ENCODE assay signal across 9 cellular contexts in genomic region chr3:13189639-13190375, GRCh38.
DNase-seq lines count a peak whose midpoint lies in the region; ATAC-seq and TF ChIP-seq lines count a peak whose summit lies in the region.
"Had no signal": no experiment of that assay in that cellular context is flagged by ENCODE, and none has a peak within 500 bp of the region (broad histone marks: within the 10 kb centered on the region; RNA-seq: fewer than 3 reads in every experiment).

No MANE protein-coding gene starts in this region.

- peaks cover 9 to 57% of the 10 kb centered on the region in 2 donors for H3K27me3 Mint-ChIP-seq in CD8-positive, alpha-beta memory T cell
- peaks cover 4% of the 10 kb centered on the region for H3K27me3 Mint-ChIP-seq in activated naive CD8-positive, alpha-beta T cell treated with anti-CD3 and anti-CD28 coated beads, Interleukin-2, amount 50 U/mL, for 24 hours

- H3K4me3 ChIP-seq in CD8-positive, alpha-beta memory T cell (ENCODE audit: low read length), result no peak overlapping the region
- no peak overlapping the region for H3K4me3 ChIP-seq in mesodermal cell (ENCODE audit: extremely low read depth, insufficient read depth, low read length, poor library complexity, severe bottlenecking)
- no peak overlapping the region for H3K4me3 ChIP-seq in BE2C (ENCODE audit: low read depth, low read length)

- H3K27ac ChIP-seq in CD8-positive, alpha-beta memory T cell (ENCODE audit: low read depth, low read length), result no peak overlapping the region
- H3K27ac ChIP-seq in mesodermal cell (ENCODE audit: low read depth, low read length, severe bottlenecking), result peak overlapping the region; percentile 64

- no peak for TF ChIP-seq CTCF in BE2C (IDR thresholded peaks at IDR 0.05; ENCODE audit: low read depth, low read length)

- peak overlapping the region in 7 of 8 donors; percentile 22 to 98 (median 92) for H3K27ac Mint-ChIP-seq in CD8-positive, alpha-beta memory T cell
- no peak overlapping the region for H3K27ac Mint-ChIP-seq in activated naive CD8-positive, alpha-beta T cell treated with anti-CD3 and anti-CD28 coated beads, Interleukin-2, amount 50 U/mL, for 24 hours

- 71 to 85% methylated on average over 4 to 10 of the region's 11 CpGs for WGBS in mesodermal cell (ENCODE audit: insufficient coverage in 2 of 2), 2 experiments

- H3K4me1 Mint-ChIP-seq in CD8-positive, alpha-beta memory T cell, result peaks cover 11 to 28% (median 25%) of the 10 kb centered on the region in 3 donors
- H3K4me1 Mint-ChIP-seq in activated naive CD8-positive, alpha-beta T cell treated with anti-CD3 and anti-CD28 coated beads, Interleukin-2, amount 50 U/mL, for 24 hours, result peaks cover 14% of the 10 kb centered on the region

- CTCF ChIA-PET in CD8-positive, alpha-beta memory T cell (lab: Charles Lee), result no interaction called here

- peak; percentile 67 for ATAC-seq in activated naive CD8-positive, alpha-beta T cell treated with anti-CD3 and anti-CD28 coated beads, Interleukin-2, amount 50 U/mL, for 24 hours
- ATAC-seq in HG03045 (IDR thresholded peaks at IDR 0.05; ENCODE audit: unreplicated experiment), result no peak

- H3K4me3 Mint-ChIP-seq in CD8-positive, alpha-beta memory T cell, result peak overlapping the region in 6 of 7 donors; percentile 38 to 90 (median 69)
- no peak overlapping the region for H3K4me3 Mint-ChIP-seq in activated naive CD8-positive, alpha-beta T cell treated with anti-CD3 and anti-CD28 coated beads, Interleukin-2, amount 50 U/mL, for 24 hours

- peaks cover 0 to 8% (median 4%) of the 10 kb centered on the region in 3 donors for H3K36me3 Mint-ChIP-seq in CD8-positive, alpha-beta memory T cell
- H3K36me3 Mint-ChIP-seq in activated naive CD8-positive, alpha-beta T cell treated with anti-CD3 and anti-CD28 coated beads, Interleukin-2, amount 50 U/mL, for 24 hours (ENCODE audit: low read depth), result no peaks in the 10 kb centered on the region

- H3K27me3 ChIP-seq in CD8-positive, alpha-beta memory T cell (ENCODE audit: insufficient read depth, low read length, poor library complexity, severe bottlenecking), result no peaks in the 10 kb centered on the region
- H3K27me3 ChIP-seq in BE2C, result no peaks in the 10 kb centered on the region

- H3K4me1 ChIP-seq in CD8-positive, alpha-beta memory T cell (ENCODE audit: insufficient read depth, low read length), result no peaks in the 10 kb centered on the region
- H3K4me1 ChIP-seq in mesodermal cell (ENCODE audit: control insufficient read depth, insufficient read depth, low read length, poor library complexity, severe bottlenecking) (peaks cover 29% of the 10 kb centered on the region), BE2C (no peaks in the 10 kb centered on the region)

- DNase-seq in CD8-positive, alpha-beta memory T cell, result no peak
- DNase-seq in LHCN-M2 (ENCODE audit: low read depth) (peak; percentile 19), NCI-H345 treated with DMSO at 0.1 percent for 48 hours (lab: John Stamatoyannopoulos, UW; ENCODE audit: unreplicated experiment) (no peak), BE2C (no peak), RPMI8226 (no peak)
- peak; percentile 12 for DNase-seq in activated naive CD8-positive, alpha-beta T cell treated with anti-CD3 and anti-CD28 coated beads, Interleukin-2, amount 50 U/mL, for 24 hours
- DNase-seq: effector CD8-positive, alpha-beta T cell had no signal

- H3K9me3 Mint-ChIP-seq in CD8-positive, alpha-beta memory T cell, result peaks cover 2 to 9% (median 6%) of the 10 kb centered on the region in 5 donors
- peaks cover 7% of the 10 kb centered on the region for H3K9me3 Mint-ChIP-seq in activated naive CD8-positive, alpha-beta T cell treated with anti-CD3 and anti-CD28 coated beads, Interleukin-2, amount 50 U/mL, for 24 hours

- no peaks in the 10 kb centered on the region for H3K9me3 ChIP-seq in CD8-positive, alpha-beta memory T cell (ENCODE audit: low read length)
- H3K9me3 ChIP-seq in mesodermal cell (ENCODE audit: control insufficient read depth, low read length) (peaks cover 8% of the 10 kb centered on the region), BE2C (no peaks in the 10 kb centered on the region)

- no peaks in the 10 kb centered on the region for H3K36me3 ChIP-seq in CD8-positive, alpha-beta memory T cell (ENCODE audit: insufficient read depth, low read length)
- H3K36me3 ChIP-seq in mesodermal cell (ENCODE audit: control insufficient read depth, insufficient read depth, low read length) (no peaks in the 10 kb centered on the region), BE2C (no peaks in the 10 kb centered on the region)

- POLR2A ChIA-PET in CD8-positive, alpha-beta memory T cell (lab: Charles Lee), result no interaction called here

Comparison
In these comparisons a context has a peak if more than half of its experiments do, and no peak if none do; other contexts are left out.
1. DNase-seq: peak in LHCN-M2 (single experiment) and activated naive CD8-positive, alpha-beta T cell treated with anti-CD3 and anti-CD28 coated beads, Interleukin-2, amount 50 U/mL, for 24 hours (single experiment); none in CD8-positive, alpha-beta memory T cell (0 of 5), NCI-H345 treated with DMSO at 0.1 percent for 48 hours (single experiment), BE2C (single experiment) and RPMI8226 (single experiment).